In genomic region chr3:43090238-43090637, GRCh38 we compare ENCODE assay signal across 16 cellular contexts. TPM values are rescaled to one million over a fixed set of nuclear protein-coding genes. Genes with fewer than 3 reads are reported as not detected.
A peak's percentile ranks its signal among the peaks of the same experiment; 100 is the strongest.
DNase-seq lines count a peak whose midpoint lies in the region; ATAC-seq, FAIRE-seq and TF ChIP-seq lines count a peak whose summit lies in the region.
"Had no signal": no experiment of that assay in that cellular context is flagged by ENCODE, and none has a peak within 500 bp of the region (broad histone marks: within the 10 kb centered on the region; RNA-seq: fewer than 3 reads in every experiment).

No MANE protein-coding gene starts in this region.

- no peak for DNase-seq in HepG2 (ENCODE audit: low spot score)
- DNase-seq in right lobe of liver, result no peak
- DNase-seq in dorsolateral prefrontal cortex, result no peak
- DNase-seq in sigmoid colon, result no peak
- DNase-seq in NCI-H510A (lab: John Stamatoyannopoulos, UW), result no peak
- no peak for DNase-seq in type B pancreatic cell (ENCODE audit: extremely low spot score, unreplicated experiment)
- no peak for DNase-seq in NCI-H2196 (lab: John Stamatoyannopoulos, UW; ENCODE audit: unreplicated experiment)
- no peak for DNase-seq in effector CD4-positive, alpha-beta T cell
- DNase-seq: CD4-positive, CD25-positive, alpha-beta regulatory T cell; DMS 273 treated with DMSO at 0.1 percent for 48 hours; GM23248 had no signal

- no peak overlapping the region for H3K9ac ChIP-seq in HepG2 (ENCODE audit: insufficient read depth, low read depth, low read length)
- H3K9ac ChIP-seq: BLaER1 treated with 17β-estradiol and CSF1 and Interleukin-3, amounts not matched to agents 10 nM and 100 nM; GM23248 had no signal

- H3K9me3 ChIP-seq in HepG2 (ENCODE audit: low read length) (no peaks in the 10 kb centered on the region), right lobe of liver (no peaks in the 10 kb centered on the region), sigmoid colon (no peaks in the 10 kb centered on the region)
- H3K9me3 ChIP-seq: BLaER1 treated with 17β-estradiol and CSF1 and Interleukin-3, amounts not matched to agents 10 nM and 100 nM had no signal

- CTCF ChIA-PET in HepG2 (lab: Yijun Ruan, JAX; ENCODE audit: low intra/inter-chr PET ratio, low total read pairs), result no interaction called here

- no peaks in the 10 kb centered on the region for H4K20me1 ChIP-seq in HepG2 (ENCODE audit: insufficient read depth, low read length)

- ATAC-seq in HepG2, result no peak
- ATAC-seq in right lobe of liver, result no peak
- ATAC-seq: HCT116 had no signal

- no peak overlapping the region for H3K27ac Mint-ChIP-seq in type B pancreatic cell

- BruUV-seq in HepG2 (replicated peaks; lab: Mats Ljungman, UMichigan), result no TSS peak

- peaks cover 0 to 1% of the 10 kb centered on the region in 2 experiments; a peak in 1 of 5 replicates for H3K36me3 ChIP-seq in HepG2 (replicated peaks in 1 of 2; ENCODE audit: control insufficient read depth in 1 of 2, insufficient read depth in 2 of 2, low read length in 2 of 2)
- no peaks in the 10 kb centered on the region for H3K36me3 ChIP-seq in right lobe of liver
- H3K36me3 ChIP-seq in sigmoid colon, result no peaks in the 10 kb centered on the region

- POLR2A ChIA-PET in HepG2 (lab: Yijun Ruan, JAX), result no interaction called here

- H3K4me3 ChIP-seq in HepG2 (replicated peaks in 1 of 3; ENCODE audit: insufficient read depth in 1 of 3, low read depth in 2 of 3, low read length in 3 of 3) (no peak overlapping the region), right lobe of liver (no peak overlapping the region), dorsolateral prefrontal cortex (no peak overlapping the region), sigmoid colon (no peak overlapping the region)
- H3K4me3 ChIP-seq: BLaER1 treated with 17β-estradiol and CSF1 and Interleukin-3, amounts not matched to agents 10 nM and 100 nM; GM23248 had no signal

- H3K27me3 Mint-ChIP-seq in type B pancreatic cell, result no peaks in the 10 kb centered on the region

- H3K4me3 Mint-ChIP-seq in type B pancreatic cell, result no peak overlapping the region
- H3K4me3 Mint-ChIP-seq: CD4-positive, CD25-positive, alpha-beta regulatory T cell had no signal

- TF ChIP-seq POLR2A in HepG2 (IDR thresholded peaks at IDR 0.05; ENCODE audit: insufficient read depth in 1 of 2, low read depth in 2 of 2, low read length in 2 of 2) (no peak), right lobe of liver (IDR thresholded peaks at IDR 0.05) (no peak), sigmoid colon (IDR thresholded peaks at IDR 0.05) (no peak)

- H2AFZ ChIP-seq in HepG2 (ENCODE audit: low read length), result no peak overlapping the region
- H2AFZ ChIP-seq: GM23248 had no signal

- no peak overlapping the region for H3K4me2 ChIP-seq in HepG2 (ENCODE audit: low read depth, low read length)
- H3K4me2 ChIP-seq: BLaER1 treated with 17β-estradiol and CSF1 and Interleukin-3, amounts not matched to agents 10 nM and 100 nM had no signal

- no peak for TF ChIP-seq RAD21 in HepG2 (CRISPR knock-in tag; IDR thresholded peaks at IDR 0.05)

- peaks cover 8% of the 10 kb centered on the region for H3K4me1 ChIP-seq in HepG2 (ENCODE audit: insufficient read depth, low read length)
- peaks cover 0 to 7% (median 0%) of the 10 kb centered on the region in 4 donors for H3K4me1 ChIP-seq in right lobe of liver
- H3K4me1 ChIP-seq in sigmoid colon, result peaks cover 0 to 47% (median 36%) of the 10 kb centered on the region in 4 donors
- H3K4me1 ChIP-seq: BLaER1 treated with 17β-estradiol and CSF1 and Interleukin-3, amounts not matched to agents 10 nM and 100 nM had no signal

- TF ChIP-seq EP300 in HepG2 (IDR thresholded peaks at IDR 0.05; ENCODE audit: low read depth in 2 of 2, low read length in 2 of 2), result no peak
- no peak for TF ChIP-seq EP300 in HepG2 (CRISPR knock-in tag; IDR thresholded peaks at IDR 0.05; ENCODE audit: borderline replicate concordance)
- TF ChIP-seq EP300 in sigmoid colon (IDR thresholded peaks at IDR 0.05), result no peak

- H3K27me3 ChIP-seq in HepG2 (ENCODE audit: control insufficient read depth in 1 of 2, insufficient read depth in 2 of 2, low read length in 2 of 2) (no peaks in the 10 kb centered on the region), right lobe of liver (no peaks in the 10 kb centered on the region), dorsolateral prefrontal cortex (no peaks in the 10 kb centered on the region), sigmoid colon (no peaks in the 10 kb centered on the region)
- H3K27me3 ChIP-seq: BLaER1 treated with 17β-estradiol and CSF1 and Interleukin-3, amounts not matched to agents 10 nM and 100 nM had no signal

- FAIRE-seq in HepG2 (lab: Jason Lieb, UNC), result no peak
- FAIRE-seq: GM18507, H54 had no signal

- H3K36me3 Mint-ChIP-seq in type B pancreatic cell, result peaks cover 4% of the 10 kb centered on the region

- H3K79me2 ChIP-seq in HepG2 (ENCODE audit: insufficient read depth, low read length), result no peaks in the 10 kb centered on the region

- 75% methylated on average over 3 of the region's 3 CpGs for WGBS in HepG2 (ENCODE audit: low lambda C conversion rate)
- WGBS in right lobe of liver (ENCODE audit: insufficient coverage, low coverage, low lambda C conversion rate, missing lambda C conversion rate), result 89% methylated on average over 3 of the region's 3 CpGs
- WGBS in sigmoid colon, 2 donors, result 94% methylated on average over 3 of the region's 3 CpGs

- H3K27ac ChIP-seq in HepG2 (ENCODE audit: extremely low read length, insufficient read depth, low read length) (no peak overlapping the region), right lobe of liver (no peak overlapping the region), dorsolateral prefrontal cortex (peak overlapping the region in 56 of 59 donors; percentile 2 to 87 (median 70)), sigmoid colon (peak overlapping the region in 3 of 4 donors; percentile 50 to 52 (median 52))
- H3K27ac ChIP-seq: 22Rv1; BLaER1 treated with 17β-estradiol and CSF1 and Interleukin-3, amounts not matched to agents 10 nM and 100 nM; GM23248 had no signal

- peaks cover 5% of the 10 kb centered on the region for H3K9me3 Mint-ChIP-seq in type B pancreatic cell
- H3K9me3 Mint-ChIP-seq: CD4-positive, CD25-positive, alpha-beta regulatory T cell had no signal

- peaks cover 4% of the 10 kb centered on the region for H3K4me1 Mint-ChIP-seq in type B pancreatic cell (ENCODE audit: unreplicated experiment)

- TF ChIP-seq CTCF in HepG2 (CRISPR knock-in tag; IDR thresholded peaks at IDR 0.05) (no peak), right lobe of liver (IDR thresholded peaks at IDR 0.05) (no peak), dorsolateral prefrontal cortex (IDR thresholded peaks at IDR 0.05 in 54 of 56, conservative IDR thresholded peaks at IDR 0.05 in 2 of 56; ENCODE audit: low read depth in 1 of 56, partially characterized antibody in 56 of 56) (no peak), sigmoid colon (IDR thresholded peaks at IDR 0.05) (no peak), type B pancreatic cell (conservative IDR thresholded peaks at IDR 0.05) (no peak)

- in situ Hi-C loops in HepG2 (cut with HindIII; ENCODE audit: extremely low pct_ligation_motif_present, low pct_unique_long_range_greater_than_20kb), result no loop called here

- intact Hi-C loops in HepG2 (cut with micrococcal nuclease; ENCODE audit: unreplicated experiment), result no loop called here
- intact Hi-C loops in right lobe of liver (cut with DNase I), result no loop called here
- intact Hi-C loops in dorsolateral prefrontal cortex (cut with DNase I), result loop anchor here in 1 of 2 donors (10.0 kb wide), 1 partner anchor 105 kb away; no protein-coding TSS in a partner anchor
- intact Hi-C loops in sigmoid colon (cut with DNase I), result no loop called here

TF ChIP-seq in HepG2, 621 proteins besides CTCF, POLR2A, EP300 and RAD21 (continues in another document):
- TF ChIP-seq MAFF (IDR thresholded peaks at IDR 0.05; ENCODE audit: low read depth, low read length) (peak; percentile 77), ZNF615 (CRISPR knock-in tag; IDR thresholded peaks at IDR 0.05; ENCODE audit: borderline replicate concordance) (no peak)

RNA-seq across cellular contexts. Expression of gene POMGNT2, which starts 15.6 kb away (rescaled TPM):
- 9.9 and 12.4 TPM in 2 replicates for total RNA-seq in HepG2 (2016; rRNA removed; fragmentation: Illumina TruSeq; extraction: Trizol)
- 7.4 and 8.0 TPM in 2 replicates for total RNA-seq in HepG2 (2016; cell fraction: cytosol; rRNA removed; fragmentation: Illumina TruSeq; extraction: Trizol; ENCODE audit: low read depth)
- total RNA-seq in HepG2 (2016; cell fraction: insoluble cytoplasmic fraction; rRNA removed; fragmentation: Illumina TruSeq; extraction: Trizol), result 9.0 and 12.9 TPM in 2 replicates
- 16.3 and 18.9 TPM in 2 replicates for total RNA-seq in HepG2 (2016; cell fraction: membrane; rRNA removed; fragmentation: Illumina TruSeq; extraction: Trizol)
- 6.7 and 8.1 TPM in 2 replicates for total RNA-seq in HepG2 (2016; cell fraction: nucleus; rRNA removed; fragmentation: Illumina TruSeq; extraction: Trizol)
- 10.5 and 12.1 TPM in 2 replicates for polyA plus RNA-seq in HepG2 (2011; rRNA removed)
- 9.6 and 13.2 TPM in 2 replicates for polyA plus RNA-seq in HepG2 (2011; cell fraction: cytosol; rRNA removed)
- polyA plus RNA-seq in HepG2 (2011; cell fraction: nucleus; rRNA removed), result 6.6 and 8.5 TPM in 2 replicates
- polyA plus RNA-seq in HepG2 (2012), result 4.6 and 5.9 TPM in 2 replicates
- polyA plus RNA-seq in HepG2 (2016; cell fraction: cytosol; fragmentation: Illumina TruSeq; extraction: Trizol; ENCODE audit: low read depth), result 8.9 and 9.9 TPM in 2 replicates
- polyA plus RNA-seq in HepG2 (2016; cell fraction: insoluble cytoplasmic fraction; fragmentation: Illumina TruSeq; extraction: Trizol; ENCODE audit: low read depth), result 9.0 and 11.6 TPM in 2 replicates
- polyA plus RNA-seq in HepG2 (2016; cell fraction: membrane; fragmentation: Illumina TruSeq; extraction: Trizol; ENCODE audit: low read depth), result 17.5 and 18.5 TPM in 2 replicates
- polyA plus RNA-seq in HepG2 (2016; cell fraction: nucleus; fragmentation: Illumina TruSeq; extraction: Trizol; ENCODE audit: insufficient read depth, low read depth), result 13.6 and 15.1 TPM in 2 replicates
- polyA minus RNA-seq in HepG2 (2011; rRNA and poly(A)+ RNA removed; ENCODE audit: low replicate concordance), result 13.6 and 22.5 TPM in 2 replicates
- 4.5 and 4.6 TPM in 2 replicates for polyA minus RNA-seq in HepG2 (2011; cell fraction: cytosol; rRNA and poly(A)+ RNA removed)
- polyA minus RNA-seq in HepG2 (2011; cell fraction: nucleus; rRNA and poly(A)+ RNA removed), result 2.3 and 2.6 TPM in 2 replicates
- total RNA-seq in right lobe of liver, result 1 to 10 TPM; 4.8 to 9.2 (median 6.0) TPM
- 10 to 100 TPM; 21.9 to 62.0 (median 41.4) TPM for total RNA-seq in dorsolateral prefrontal cortex
- total RNA-seq in sigmoid colon, result 10 to 100 TPM; 15.5 to 20.2 (median 17.2) TPM
- 1 to 10 TPM; 2.3 to 6.2 (median 3.6) TPM for polyA plus RNA-seq in sigmoid colon
- total RNA-seq in type B pancreatic cell (ENCODE audit: low replicate concordance), result 10.7 and 15.7 TPM in 2 replicates

Comparison
In these comparisons a context has a peak if more than half of its experiments do, and no peak if none do; other contexts are left out.
1. H3K27ac ChIP-seq: peak in dorsolateral prefrontal cortex (56 of 59) and sigmoid colon (3 of 4); none in HepG2 (single experiment) and right lobe of liver (0 of 3).